8 cellular contexts compared by ENCODE assay signal in the genomic region with DNA sequence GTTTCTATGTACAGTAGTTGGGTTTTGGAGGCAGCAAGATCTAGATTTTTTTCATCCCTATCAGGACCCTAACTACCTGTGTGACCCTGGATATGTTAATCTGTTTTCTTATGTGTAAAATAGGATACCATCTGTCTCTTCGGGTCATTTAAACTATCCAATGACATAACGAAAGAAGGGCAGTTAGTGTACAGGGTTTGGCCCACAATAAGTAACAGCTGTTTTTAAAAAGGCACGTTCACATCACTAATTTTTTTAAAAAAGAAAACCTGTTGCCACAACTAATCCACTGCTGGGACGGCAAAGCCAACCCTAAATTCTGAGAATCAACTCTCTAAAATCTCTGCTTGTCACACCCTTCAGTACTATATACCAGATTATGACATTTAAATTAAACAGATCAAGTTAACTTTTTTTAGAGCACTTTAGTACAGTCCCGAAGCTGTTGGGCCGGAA. TPM values are rescaled to one million over a fixed set of nuclear protein-coding genes. Genes with fewer than 3 reads are reported as not detected.
DNase-seq lines count a peak whose midpoint lies in the region; ATAC-seq and TF ChIP-seq lines count a peak whose summit lies in the region.

No MANE protein-coding gene starts in this region.

- H3K27me3 ChIP-seq in KMS-11 (ENCODE audit: insufficient read depth, low read depth) = no peaks in the 10 kb centered on the region
- H3K27me3 ChIP-seq in colonic mucosa = no peaks in the 10 kb centered on the region
- H3K27me3 ChIP-seq in neural cell (ENCODE audit: insufficient read depth, low read depth, low read length) = no peaks in the 10 kb centered on the region

- H3F3A ChIP-seq in neural cell (ENCODE audit: insufficient read depth, low read length, poor library complexity, severe bottlenecking) = no peaks in the 10 kb centered on the region

- TF ChIP-seq EP300 in neural cell (conservative IDR thresholded peaks at IDR 0.05; ENCODE audit: poor library complexity, severe bottlenecking) = no peak

- H3K4me1 ChIP-seq in KMS-11 (ENCODE audit: low read depth, poor library complexity, severe bottlenecking) (peaks cover 7% of the 10 kb centered on the region), colonic mucosa (no peaks in the 10 kb centered on the region)

- H2AFZ ChIP-seq in KMS-11 (ENCODE audit: low read depth) (peak overlapping the region; percentile 99; the same call in 1 of the 2 replicates), neural cell (ENCODE audit: low read depth, low read length) (peak overlapping the region; percentile 99)

- peak overlapping the region; percentile 92 for H3K4me3 ChIP-seq in KMS-11 (IDR thresholded peaks at IDR 0.05; ENCODE audit: insufficient read depth, low read depth, low read length)
- peak overlapping the region; percentile 59 for H3K4me3 ChIP-seq in colonic mucosa
- peak overlapping the region; percentile 98 for H3K4me3 ChIP-seq in neural cell (ENCODE audit: low read length)

- H3K9me2 ChIP-seq in neural cell (ENCODE audit: insufficient read depth, low read length) = no peaks in the 10 kb centered on the region

- peak overlapping the region; percentile 90 for H3K4me3 Mint-ChIP-seq in activated CD4-positive, alpha-beta T cell treated with anti-CD3 and anti-CD28 coated beads for 36 hours

- TF ChIP-seq RAD21 in neural cell (conservative IDR thresholded peaks at IDR 0.05) = no peak

- H3K9ac ChIP-seq in KMS-11 (peak overlapping the region; percentile 97), colonic mucosa (ENCODE audit: low read depth in 2 of 2, low read length in 2 of 2) (peak overlapping the region in 1 of 2 donors; percentile 98), neural cell (ENCODE audit: low read length) (peak overlapping the region; percentile 89)

- H3K9me3 ChIP-seq in colonic mucosa (no peaks in the 10 kb centered on the region), neural cell (ENCODE audit: low read length) (no peaks in the 10 kb centered on the region)

- H3K4me1 Mint-ChIP-seq in activated CD4-positive, alpha-beta T cell treated with anti-CD3 and anti-CD28 coated beads for 36 hours = peaks cover 6% of the 10 kb centered on the region

- H3K27ac Mint-ChIP-seq in activated CD4-positive, alpha-beta T cell treated with anti-CD3 and anti-CD28 coated beads for 36 hours = peak overlapping the region; percentile 97

- H3K9me3 Mint-ChIP-seq in activated CD4-positive, alpha-beta T cell treated with anti-CD3 and anti-CD28 coated beads for 36 hours (ENCODE audit: low read depth) = no peaks in the 10 kb centered on the region

- H3K79me2 ChIP-seq in KMS-11 (ENCODE audit: insufficient read depth, low read depth) = no peaks in the 10 kb centered on the region
- no peaks in the 10 kb centered on the region for H3K79me2 ChIP-seq in neural cell (replicated peaks; ENCODE audit: insufficient read depth, low read length)

- H3K4me2 ChIP-seq in KMS-11 (peak overlapping the region; percentile 66), neural cell (ENCODE audit: low read length) (peak overlapping the region; percentile 72)

- no peaks in the 10 kb centered on the region for H3K36me3 Mint-ChIP-seq in activated CD4-positive, alpha-beta T cell treated with anti-CD3 and anti-CD28 coated beads for 36 hours (ENCODE audit: low read depth)

- H4K20me1 ChIP-seq in KMS-11 (ENCODE audit: insufficient read depth) (no peaks in the 10 kb centered on the region), neural cell (ENCODE audit: insufficient read depth) (no peaks in the 10 kb centered on the region)

- TF ChIP-seq CTCF in KMS-11 (conservative IDR thresholded peaks at IDR 0.05; ENCODE audit: low read depth, low read length) = no peak
- no peak for TF ChIP-seq CTCF in colonic mucosa (IDR thresholded peaks at IDR 0.05)
- no peak for TF ChIP-seq CTCF in neural cell (IDR thresholded peaks at IDR 0.05; ENCODE audit: poor library complexity, severe bottlenecking)

- H3K27me3 Mint-ChIP-seq in activated CD4-positive, alpha-beta T cell treated with anti-CD3 and anti-CD28 coated beads for 36 hours = no peaks in the 10 kb centered on the region

- POLR2A ChIA-PET in activated CD4-positive, alpha-beta T cell treated with anti-CD3 and anti-CD28 coated beads for 36 hours (lab: Charles Lee) = no interaction called here

- H3K27ac ChIP-seq in KMS-11 = peak overlapping the region; percentile 90
- H3K27ac ChIP-seq in colonic mucosa = peak overlapping the region; percentile 88
- H3K27ac ChIP-seq in neural cell (ENCODE audit: low read length) = no peak overlapping the region
- no peak overlapping the region for H3K27ac ChIP-seq in caudate nucleus (ENCODE audit: low read depth, low read length)

- intact Hi-C loops in activated CD4-positive, alpha-beta T cell treated with anti-CD3 and anti-CD28 coated beads for 36 hours (cut with DNase I, micrococcal nuclease) = loop anchor here in 1 of 2 experiments (2.0 to 5.0 kb wide), 2 partner anchors 155 to 287 kb away; a partner anchor contains a TSS
- intact Hi-C loops in colonic mucosa (cut with DNase I) = no loop called here

- H3K36me3 ChIP-seq in KMS-11 (ENCODE audit: insufficient read depth) (no peaks in the 10 kb centered on the region), colonic mucosa (no peaks in the 10 kb centered on the region), neural cell (ENCODE audit: insufficient read depth, low read length) (no peaks in the 10 kb centered on the region)

- ATAC-seq in activated CD4-positive, alpha-beta T cell treated with anti-CD3 and anti-CD28 coated beads for 36 hours = peak; percentile 8
- ATAC-seq in GM21367 (IDR thresholded peaks at IDR 0.05; ENCODE audit: unreplicated experiment) = no peak

- DNase-seq in activated CD4-positive, alpha-beta T cell treated with anti-CD3 and anti-CD28 coated beads for 36 hours = no peak
- no peak for DNase-seq in activated CD4-positive, alpha-beta T cell treated with anti-CD3 and anti-CD28 coated beads, Interleukin-2, amount 50 U/mL, for 4 hours
- DNase-seq in colonic mucosa (no peak), caudate nucleus (lab: John Stamatoyannopoulos, UW) (no peak), CD1c-positive myeloid dendritic cell (ENCODE audit: extremely low spot score) (no peak)

- CTCF ChIA-PET in activated CD4-positive, alpha-beta T cell treated with anti-CD3 and anti-CD28 coated beads for 36 hours (lab: Charles Lee) = interaction anchor here (0.6 kb wide), 1 partner anchor 283 kb away, joined by 6 read pairs; no protein-coding TSS in a partner anchor

TF ChIP-seq in neural cell, 6 proteins besides CTCF, POLR2A, EP300 and RAD21:
- no peak for TF ChIP-seq TAF1 (IDR thresholded peaks at IDR 0.05; ENCODE audit: low read depth)
- TF ChIP-seq MXI1 (conservative IDR thresholded peaks at IDR 0.05; ENCODE audit: poor library complexity, severe bottlenecking) = no peak
- TF ChIP-seq SMC3 (conservative IDR thresholded peaks at IDR 0.05; ENCODE audit: poor library complexity) = no peak
- TF ChIP-seq EZH2 (IDR thresholded peaks at IDR 0.05; ENCODE audit: borderline replicate concordance, insufficient read depth, low read length, poor library complexity, severe bottlenecking) = no peak
- no peak for TF ChIP-seq POLR2AphosphoS5 (IDR thresholded peaks at IDR 0.05)
- TF ChIP-seq, protein P1, sequence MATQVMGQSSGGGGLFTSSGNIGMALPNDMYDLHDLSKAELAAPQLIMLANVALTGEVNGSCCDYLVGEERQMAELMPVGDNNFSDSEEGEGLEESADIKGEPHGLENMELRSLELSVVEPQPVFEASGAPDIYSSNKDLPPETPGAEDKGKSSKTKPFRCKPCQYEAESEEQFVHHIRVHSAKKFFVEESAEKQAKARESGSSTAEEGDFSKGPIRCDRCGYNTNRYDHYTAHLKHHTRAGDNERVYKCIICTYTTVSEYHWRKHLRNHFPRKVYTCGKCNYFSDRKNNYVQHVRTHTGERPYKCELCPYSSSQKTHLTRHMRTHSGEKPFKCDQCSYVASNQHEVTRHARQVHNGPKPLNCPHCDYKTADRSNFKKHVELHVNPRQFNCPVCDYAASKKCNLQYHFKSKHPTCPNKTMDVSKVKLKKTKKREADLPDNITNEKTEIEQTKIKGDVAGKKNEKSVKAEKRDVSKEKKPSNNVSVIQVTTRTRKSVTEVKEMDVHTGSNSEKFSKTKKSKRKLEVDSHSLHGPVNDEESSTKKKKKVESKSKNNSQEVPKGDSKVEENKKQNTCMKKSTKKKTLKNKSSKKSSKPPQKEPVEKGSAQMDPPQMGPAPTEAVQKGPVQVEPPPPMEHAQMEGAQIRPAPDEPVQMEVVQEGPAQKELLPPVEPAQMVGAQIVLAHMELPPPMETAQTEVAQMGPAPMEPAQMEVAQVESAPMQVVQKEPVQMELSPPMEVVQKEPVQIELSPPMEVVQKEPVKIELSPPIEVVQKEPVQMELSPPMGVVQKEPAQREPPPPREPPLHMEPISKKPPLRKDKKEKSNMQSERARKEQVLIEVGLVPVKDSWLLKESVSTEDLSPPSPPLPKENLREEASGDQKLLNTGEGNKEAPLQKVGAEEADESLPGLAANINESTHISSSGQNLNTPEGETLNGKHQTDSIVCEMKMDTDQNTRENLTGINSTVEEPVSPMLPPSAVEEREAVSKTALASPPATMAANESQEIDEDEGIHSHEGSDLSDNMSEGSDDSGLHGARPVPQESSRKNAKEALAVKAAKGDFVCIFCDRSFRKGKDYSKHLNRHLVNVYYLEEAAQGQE (IDR thresholded peaks at IDR 0.05; ENCODE audit: borderline replicate concordance) = no peak

RNA-seq across cellular contexts. Expression of a gene that starts 0.9 kb away (rescaled TPM):
- total RNA-seq in activated CD4-positive, alpha-beta T cell treated with anti-CD3 and anti-CD28 coated beads for 36 hours = 10 to 100 TPM; 12.0 to 12.9 TPM
- 10 to 100 TPM; 22.1 to 32.7 TPM for total RNA-seq in colonic mucosa
- 29.9 and 33.3 TPM in 2 replicates for polyA plus RNA-seq in neural cell
- polyA minus RNA-seq in neural cell = 31.9 and 40.7 TPM in 2 replicates

RNA-seq across cellular contexts. Expression of a gene that starts 51.7 kb away (rescaled TPM):
- not detected for total RNA-seq in activated CD4-positive, alpha-beta T cell treated with anti-CD3 and anti-CD28 coated beads for 36 hours
- 10 to 100 TPM; 15.9 to 16.8 TPM for total RNA-seq in colonic mucosa
- not detected in 2 replicates for polyA plus RNA-seq in neural cell
- polyA minus RNA-seq in neural cell = not detected in 2 replicates

Comparison
In these comparisons a context has a peak if more than half of its experiments do, and no peak if none do; other contexts are left out.
1. H3K27ac ChIP-seq: peak in KMS-11 (single experiment) and colonic mucosa (single experiment); none in neural cell (single experiment) and caudate nucleus (single experiment).
2. RNA of a gene that starts 51.7 kb away (total RNA-seq): 15.9 to 16.8 TPM in colonic mucosa; not detected in activated CD4-positive, alpha-beta T cell treated with anti-CD3 and anti-CD28 coated beads for 36 hours; every median in the first group is over 10 times any median in the second.
3. Peak in every context shown above with its lines, with median percentiles within 50 percentile points of each other: H3K4me3 ChIP-seq.